ENCODE assay signal across 15 cellular contexts in the genomic region with DNA sequence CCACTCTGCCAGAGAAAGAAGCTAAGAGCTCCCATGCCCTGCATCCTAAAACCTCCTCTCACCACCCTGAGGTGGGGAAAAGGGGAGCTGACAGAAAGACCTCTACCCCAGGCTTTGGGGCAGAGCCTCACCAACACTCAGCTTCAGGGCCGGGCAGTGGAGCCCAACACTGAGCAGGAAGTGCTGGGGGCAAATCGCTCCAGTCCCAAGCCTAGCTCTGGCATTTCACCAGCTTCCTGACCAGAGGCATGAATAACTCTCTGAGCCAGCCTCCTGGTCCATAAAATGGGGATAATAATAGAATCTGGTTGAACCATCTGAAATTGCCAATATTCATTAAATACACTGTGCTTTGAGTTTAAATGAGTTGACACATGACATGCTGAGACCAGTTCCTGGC.
DNase-seq lines count a peak whose midpoint lies in the region; ATAC-seq and TF ChIP-seq lines count a peak whose summit lies in the region.
"Had no signal": no experiment of that assay in that cellular context is flagged by ENCODE, and none has a peak within 500 bp of the region (broad histone marks: within the 10 kb centered on the region; RNA-seq: fewer than 3 reads in every experiment).

No MANE protein-coding gene starts in this region.

- ATAC-seq in HG02588 (IDR thresholded peaks at IDR 0.05; ENCODE audit: unreplicated experiment) = no peak

- H3K9ac ChIP-seq in smooth muscle cell (ENCODE audit: low read depth) = no peak overlapping the region

- H3K27me3 ChIP-seq in smooth muscle cell (ENCODE audit: low read depth) = no peaks in the 10 kb centered on the region

- DNase-seq in AG10803 (ENCODE audit: low read depth) (peak; percentile 54), RWPE1 (ENCODE audit: low spot score) (no peak), kidney tubule cell (ENCODE audit: low spot score) (peak; percentile 42), smooth muscle cell (lab: John Stamatoyannopoulos, UW; ENCODE audit: unreplicated experiment) (no peak), NCI-H2196 (lab: John Stamatoyannopoulos, UW; ENCODE audit: unreplicated experiment) (no peak)
- DNase-seq in activated CD4-positive, alpha-beta T cell treated with anti-CD3 and anti-CD28 coated beads for 48 hours = no peak
- DNase-seq in stimulated activated naive CD4-positive, alpha-beta T cell (lab: John Stamatoyannopoulos, UW) = no peak
- DNase-seq: activated effector memory CD4-positive, alpha-beta T cell treated with anti-CD3 and anti-CD28 coated beads, Interleukin-2, amount 50 U/mL, for 16 hours; foreskin fibroblast; GDM1; Kasumi-1; NCI-H1694; NCI-H526 treated with DMSO at 0.1 percent for 48 hours; SW 1271 had no signal

- H3K4me3 ChIP-seq in AG10803 (ENCODE audit: low read length) (no peak overlapping the region), smooth muscle cell (no peak overlapping the region)

- peaks cover 100% of the 10 kb centered on the region for H4K20me1 ChIP-seq in smooth muscle cell (ENCODE audit: low read depth)

- H3K36me3 ChIP-seq in smooth muscle cell (ENCODE audit: low read depth) = no peaks in the 10 kb centered on the region

- TF ChIP-seq CTCF in AG10803 (conservative IDR thresholded peaks at IDR 0.05; ENCODE audit: low read length) (no peak), RWPE1 (conservative IDR thresholded peaks at IDR 0.05; ENCODE audit: low read depth) (no peak), smooth muscle cell (IDR thresholded peaks at IDR 0.05; ENCODE audit: borderline replicate concordance, insufficient read depth, poor library complexity, severe bottlenecking) (no peak)

- H3F3A ChIP-seq in smooth muscle cell (ENCODE audit: low read depth) = peaks cover 58% of the 10 kb centered on the region

- H3K9me3 ChIP-seq in smooth muscle cell (replicated peaks; ENCODE audit: low read depth) = no peaks in the 10 kb centered on the region

- 80% methylated on average over 2 of the region's 2 CpGs for WGBS in smooth muscle cell (ENCODE audit: low lambda C conversion rate)

- H3K79me2 ChIP-seq in smooth muscle cell (ENCODE audit: low read depth) = peaks cover 39% of the 10 kb centered on the region

- H2AFZ ChIP-seq in smooth muscle cell (ENCODE audit: low read depth) = no peak overlapping the region

- POLR2A ChIA-PET in RWPE1 (lab: Yijun Ruan, JAX; ENCODE audit: low non-redundant PET) = no interaction called here

- H3K27ac ChIP-seq in RWPE1 (peak overlapping the region; percentile 95), smooth muscle cell (ENCODE audit: low read depth) (peak overlapping the region; percentile 69)

- no peak overlapping the region for H3K4me2 ChIP-seq in smooth muscle cell

- CTCF ChIA-PET in RWPE1 (lab: Yijun Ruan, JAX) = interaction anchor here (0.5 to 0.9 kb wide), 2 partner anchors 60 to 64 kb away, joined by 3 read pairs; no protein-coding TSS in a partner anchor

- H3K4me1 ChIP-seq in smooth muscle cell (ENCODE audit: low read depth) = peaks cover 29% of the 10 kb centered on the region

Comparison
In these comparisons a context has a peak if more than half of its experiments do, and no peak if none do; other contexts are left out.
1. DNase-seq: peak in AG10803 (single experiment) and kidney tubule cell (single experiment); none in RWPE1 (single experiment), smooth muscle cell (single experiment), NCI-H2196 (single experiment), activated CD4-positive, alpha-beta T cell treated with anti-CD3 and anti-CD28 coated beads for 48 hours (single experiment) and stimulated activated naive CD4-positive, alpha-beta T cell (0 of 6).